21 cellular contexts compared by ENCODE assay signal in genomic region chr11:129189646-129190045, GRCh38. TPM values are rescaled to one million over a fixed set of nuclear protein-coding genes. Genes with fewer than 3 reads are reported as not detected.
DNase-seq lines count a peak whose midpoint lies in the region; ATAC-seq and TF ChIP-seq lines count a peak whose summit lies in the region.
"Had no signal": no experiment of that assay in that cellular context is flagged by ENCODE, and none has a peak within 500 bp of the region (broad histone marks: within the 10 kb centered on the region; RNA-seq: fewer than 3 reads in every experiment).

No MANE protein-coding gene starts in this region.

- peak overlapping the region; percentile 27; the same call in 1 of the 2 replicates for H3K27ac ChIP-seq in PC-3 (ENCODE audit: low read length)
- peak overlapping the region; percentile 40 for H3K27ac ChIP-seq in hepatocyte
- H3K27ac ChIP-seq in skin epidermis = peak overlapping the region in 12 of 21 experiments; percentile 3 to 69 (median 40)
- H3K27ac ChIP-seq: coronary artery, gastroesophageal sphincter, neutrophil, vagina had no signal

- H3K9me2 ChIP-seq in PC-3 (replicated peaks; ENCODE audit: low read length) (no peaks in the 10 kb centered on the region), hepatocyte (replicated peaks; ENCODE audit: insufficient read depth) (no peaks in the 10 kb centered on the region)

- CTCF ChIA-PET in PC-3 (lab: Charles Lee) = no interaction called here

- no peaks in the 10 kb centered on the region for H3F3A ChIP-seq in PC-3 (ENCODE audit: low read length, unreplicated experiment)

- POLR2A ChIA-PET in PC-3 (lab: Charles Lee; ENCODE audit: unreplicated experiment) = no interaction called here

- TF ChIP-seq CTCF in PC-3 (conservative IDR thresholded peaks at IDR 0.05; ENCODE audit: low read depth, low read length) (no peak), hepatocyte (IDR thresholded peaks at IDR 0.05; ENCODE audit: poor library complexity) (no peak)

- H3K36me3 ChIP-seq in PC-3 (ENCODE audit: low read depth, low read length) (no peaks in the 10 kb centered on the region), hepatocyte (replicated peaks; ENCODE audit: insufficient read depth, low read depth) (no peaks in the 10 kb centered on the region)
- H3K36me3 ChIP-seq: gastroesophageal sphincter, MG63, neutrophil, vagina had no signal

- no TSS peak for BruUV-seq in PC-3 (replicated peaks; lab: Mats Ljungman, UMichigan)

- DNase-seq in DMS53 (lab: John Stamatoyannopoulos, UW) (peak; percentile 60), PC-3 (no peak), hepatocyte (ENCODE audit: low spot score) (no peak), NCI-H226 (no peak), Ammon's horn (ENCODE audit: low spot score) (no peak), NCI-H1930 (lab: John Stamatoyannopoulos, UW) (no peak)
- DNase-seq: activated CD4-positive, alpha-beta T cell treated with anti-CD3 and anti-CD28 coated beads, Interleukin-2, amount 10 ng/mL, durations not matched to agents 24 days and 14 days; activated naive CD4-positive, alpha-beta T cell treated with anti-CD3 and anti-CD28 coated beads for 36 hours; effector memory CD8-positive, alpha-beta T cell; MG63; NCI-H2107; NCI-H524; stimulated activated CD4-positive, alpha-beta T cell treated with anti-CD3 and anti-CD28 coated beads, Interleukin-2, amount 100 ng/mL, for 24 hours had no signal

- H3K4me1 ChIP-seq in PC-3 (ENCODE audit: insufficient read depth, low read length) (peaks cover 28% of the 10 kb centered on the region), hepatocyte (ENCODE audit: insufficient read depth) (peaks cover 12% of the 10 kb centered on the region)

- no peaks in the 10 kb centered on the region for H3K9me3 ChIP-seq in PC-3 (ENCODE audit: low read length)
- H3K9me3 ChIP-seq in hepatocyte (ENCODE audit: low read depth) = no peaks in the 10 kb centered on the region
- H3K9me3 ChIP-seq: neutrophil, vagina had no signal

- H3K4me2 ChIP-seq in PC-3 (ENCODE audit: low read length) (no peak overlapping the region), hepatocyte (peak overlapping the region; percentile 31)

- H3K79me2 ChIP-seq in PC-3 (ENCODE audit: low read length) (no peaks in the 10 kb centered on the region), hepatocyte (peaks cover 55% of the 10 kb centered on the region)

- no peaks in the 10 kb centered on the region for H4K20me1 ChIP-seq in PC-3 (ENCODE audit: low read length)
- no peaks in the 10 kb centered on the region for H4K20me1 ChIP-seq in hepatocyte (ENCODE audit: insufficient read depth, poor library complexity, severe bottlenecking)

- H3K4me3 ChIP-seq in PC-3 (ENCODE audit: low read length) (no peak overlapping the region), hepatocyte (no peak overlapping the region), skin epidermis (no peak overlapping the region)
- H3K4me3 ChIP-seq: coronary artery, gastroesophageal sphincter, lung, MG63 had no signal

- H3K9ac ChIP-seq in PC-3 (ENCODE audit: low read length) = no peak overlapping the region

- H2AFZ ChIP-seq in PC-3 (ENCODE audit: low read length) (no peak overlapping the region; the same call in 1 of the 2 replicates), hepatocyte (no peak overlapping the region)

- intact Hi-C loops in PC-3 (cut with micrococcal nuclease) = loop anchor here (1.0 to 5.0 kb wide), 3 partner anchors 35 to 72 kb away; no protein-coding TSS in a partner anchor

- H3K27me3 ChIP-seq in PC-3 (ENCODE audit: low read length) (no peaks in the 10 kb centered on the region), hepatocyte (no peaks in the 10 kb centered on the region)
- H3K27me3 ChIP-seq: gastroesophageal sphincter, MG63, neutrophil, vagina had no signal

- 93% methylated on average over 1 of the region's 1 CpG for WGBS in hepatocyte (ENCODE audit: low lambda C conversion rate, missing lambda C conversion rate)

- ATAC-seq in PC-3 (no peak), HG02973 (IDR thresholded peaks at IDR 0.05; ENCODE audit: unreplicated experiment) (no peak)
- ATAC-seq: effector memory CD8-positive, alpha-beta T cell; gastroesophageal sphincter had no signal

RNA-seq across cellular contexts. Expression of gene ARHGAP32, which starts 2.5 kb away (rescaled TPM):
- total RNA-seq in PC-3 (2014; rRNA removed) = 12.0 and 13.7 TPM in 2 replicates
- 14.5 and 17.3 TPM in 2 replicates for total RNA-seq in hepatocyte
- 9.9 and 10.0 TPM in 2 replicates for polyA plus RNA-seq in hepatocyte
- total RNA-seq: G401 had no signal
